ENCODE assay signal across 17 cellular contexts in the genomic region with DNA sequence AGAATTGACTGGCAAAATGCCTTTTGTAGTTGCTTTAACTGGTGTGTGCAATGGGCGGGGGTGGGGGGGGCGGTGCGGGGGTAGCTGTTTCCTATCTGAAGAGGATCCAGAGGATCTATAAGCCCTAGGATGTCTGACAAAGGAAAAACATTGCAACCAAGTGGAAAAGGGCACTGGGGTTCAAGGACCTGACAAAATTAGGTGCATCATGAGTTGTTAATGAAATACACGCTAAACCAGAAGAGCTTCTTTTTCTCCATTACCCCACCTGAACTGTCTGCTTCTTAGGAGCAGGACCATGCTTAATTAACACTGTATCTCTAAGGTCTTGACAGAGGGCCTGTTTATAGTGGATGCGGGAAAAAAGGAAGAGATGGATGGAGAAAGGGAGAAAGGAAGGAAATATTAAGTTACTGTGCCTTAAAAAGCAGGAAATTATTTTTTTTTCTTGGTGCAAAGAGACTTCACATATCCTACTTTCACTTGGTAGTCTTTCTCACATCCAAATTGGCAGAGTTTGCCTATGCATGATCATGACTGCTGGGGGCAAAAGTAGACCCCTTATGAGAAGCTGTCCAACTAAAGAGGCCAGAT. TPM values are rescaled to one million over a fixed set of nuclear protein-coding genes. Genes with fewer than 3 reads are reported as not detected.
DNase-seq lines count a peak whose midpoint lies in the region; ATAC-seq and TF ChIP-seq lines count a peak whose summit lies in the region.
"Had no signal": no experiment of that assay in that cellular context is flagged by ENCODE, and none has a peak within 500 bp of the region (broad histone marks: within the 10 kb centered on the region; RNA-seq: fewer than 3 reads in every experiment).

No MANE protein-coding gene starts in this region.

- H3K4me3 Mint-ChIP-seq in mesothelial cell of epicardium, result peak overlapping the region; percentile 96
- no peak overlapping the region for H3K4me3 Mint-ChIP-seq in effector memory CD8-positive, alpha-beta T cell
- H3K4me3 Mint-ChIP-seq: activated CD4-positive, alpha-beta T cell treated with anti-CD3 and anti-CD28 coated beads, Interleukin-2, amount 10 ng/mL, durations not matched to agents 7 days and 5 days; IgD-negative memory B cell had no signal

- H3K36me3 Mint-ChIP-seq in mesothelial cell of epicardium, result peaks cover 15% of the 10 kb centered on the region
- H3K36me3 Mint-ChIP-seq in effector memory CD8-positive, alpha-beta T cell (ENCODE audit: insufficient read depth), result no peaks in the 10 kb centered on the region
- H3K36me3 Mint-ChIP-seq: IgD-negative memory B cell had no signal

- TF ChIP-seq EP300 in transverse colon (IDR thresholded peaks at IDR 0.05; ENCODE audit: low read depth), result no peak

- peaks cover 72% of the 10 kb centered on the region for H3K4me1 Mint-ChIP-seq in mesothelial cell of epicardium
- H3K4me1 Mint-ChIP-seq in effector memory CD8-positive, alpha-beta T cell (ENCODE audit: low read depth in 2 of 2), result peaks cover 9 to 13% of the 10 kb centered on the region in 2 donors

- TF ChIP-seq CTCF in mammary epithelial cell (conservative IDR thresholded peaks at IDR 0.05 in 1 of 2, IDR thresholded peaks at IDR 0.05 in 1 of 2; ENCODE audit: extremely low read depth in 1 of 2, insufficient read depth in 1 of 2, low read depth in 1 of 2, low read length in 2 of 2), result no peak
- no peak for TF ChIP-seq CTCF in mesothelial cell of epicardium (IDR thresholded peaks at IDR 0.05; ENCODE audit: unreplicated experiment)
- TF ChIP-seq CTCF in transverse colon (IDR thresholded peaks at IDR 0.05), result no peak

- no TSS peak for BruUV-seq in mammary epithelial cell (replicated peaks; lab: Mats Ljungman, UMichigan)

- H3K27ac Mint-ChIP-seq in mesothelial cell of epicardium, result peak overlapping the region; percentile 58
- no peak overlapping the region for H3K27ac Mint-ChIP-seq in effector memory CD8-positive, alpha-beta T cell
- H3K27ac Mint-ChIP-seq: activated CD4-positive, alpha-beta T cell treated with anti-CD3 and anti-CD28 coated beads, Interleukin-2, amount 10 ng/mL, durations not matched to agents 7 days and 5 days; IgD-negative memory B cell had no signal

- no peak for TF ChIP-seq POLR2A in transverse colon (IDR thresholded peaks at IDR 0.05)

- H4K20me1 ChIP-seq in mammary epithelial cell (ENCODE audit: insufficient read depth, low read length), result no peaks in the 10 kb centered on the region

- peaks cover 57% of the 10 kb centered on the region for H3K4me1 ChIP-seq in mammary epithelial cell (ENCODE audit: insufficient read depth, low read length)
- peaks cover 26 to 74% (median 51%) of the 10 kb centered on the region in 4 donors for H3K4me1 ChIP-seq in transverse colon

- in situ Hi-C loops in mammary epithelial cell (cut with MboI; ENCODE audit: low sequenced_read_pairs in 2 of 2), result loop anchor here (10.0 to 25.0 kb wide), 4 partner anchors 130 to 752 kb away; no protein-coding TSS in a partner anchor
- in situ Hi-C loops in transverse colon (cut with MboI; ENCODE audit: low pct_ligation_motif_present in 1 of 4, low pct_unique_long_range_greater_than_20kb in 1 of 4, low sequenced_read_pairs in 3 of 4), result loop anchor here in 3 of 4 donors (10.0 to 25.0 kb wide), 4 partner anchors 295 to 895 kb away; partner anchors contain the start of gene MMADHC (in 1 of the 3)

- H3K4me3 ChIP-seq in mammary epithelial cell (replicated peaks in 1 of 3; ENCODE audit: insufficient read depth in 1 of 3, low read depth in 2 of 3, low read length in 3 of 3) (peak overlapping the region; percentile 4 to 93 (median 85)), transverse colon (peak overlapping the region in 1 of 4 donors; percentile 58)
- H3K4me3 ChIP-seq: HAP-1, left lung had no signal

- no peaks in the 10 kb centered on the region for H3K9me3 Mint-ChIP-seq in mesothelial cell of epicardium
- H3K9me3 Mint-ChIP-seq in effector memory CD8-positive, alpha-beta T cell, result peaks cover 0 to 7% of the 10 kb centered on the region in 2 donors
- H3K9me3 Mint-ChIP-seq: activated CD4-positive, alpha-beta T cell treated with anti-CD3 and anti-CD28 coated beads, Interleukin-2, amount 10 ng/mL, durations not matched to agents 7 days and 5 days had no signal

- no peaks in the 10 kb centered on the region for H3K27me3 ChIP-seq in mammary epithelial cell (ENCODE audit: insufficient read depth, low read length)
- H3K27me3 ChIP-seq in transverse colon, result no peaks in the 10 kb centered on the region

- H3K4me2 ChIP-seq in mammary epithelial cell (ENCODE audit: insufficient read depth, low read depth, low read length), result peak overlapping the region; percentile 81

- H2AFZ ChIP-seq in mammary epithelial cell (ENCODE audit: low read depth, low read length), result no peak overlapping the region

- H3K79me2 ChIP-seq in mammary epithelial cell (ENCODE audit: insufficient read depth, low read length), result peaks cover 91% of the 10 kb centered on the region

- 96% methylated on average over 2 of the region's 5 CpGs for WGBS in mammary epithelial cell (ENCODE audit: low coverage, missing lambda C conversion rate)
- WGBS in transverse colon (ENCODE audit: low coverage in 1 of 2), 2 donors, result 73 to 100% methylated on average over 2 to 5 of the region's 5 CpGs

- no peaks in the 10 kb centered on the region for H3K27me3 Mint-ChIP-seq in mesothelial cell of epicardium (ENCODE audit: low read depth)
- H3K27me3 Mint-ChIP-seq in effector memory CD8-positive, alpha-beta T cell, result peaks cover 25 to 35% of the 10 kb centered on the region in 2 donors

- H3K9ac ChIP-seq in mammary epithelial cell (ENCODE audit: insufficient read depth, low read length), result peak overlapping the region; percentile 66

- H3K9me3 ChIP-seq in mammary epithelial cell (replicated peaks; ENCODE audit: insufficient read depth, low read length) (no peaks in the 10 kb centered on the region), transverse colon (no peaks in the 10 kb centered on the region)
- H3K9me3 ChIP-seq: HAP-1, left lung had no signal

- CTCF ChIA-PET in mammary epithelial cell (lab: Charles Lee; ENCODE audit: low non-redundant PET), result no interaction called here

- DNase-seq in HT-29 (ENCODE audit: low spot score) (peak; percentile 43), mammary epithelial cell (no peak), mesothelial cell of epicardium (ENCODE audit: low spot score in 2 of 2, unreplicated experiment in 2 of 2) (no peak), transverse colon (no peak), 8988T (no peak), islet precursor cell (no peak)
- DNase-seq in effector memory CD8-positive, alpha-beta T cell, result no peak
- DNase-seq: activated CD4-positive, alpha-beta T cell treated with anti-CD3 and anti-CD28 coated beads, Interleukin-2, amount 10 ng/mL, durations not matched to agents 7 days and 5 days; activated effector memory CD4-positive, alpha-beta T cell treated with Interleukin-2 at 50 U/mL for 16 hours; left lung; NCI-H187; occipital lobe; stimulated activated CD4-positive, alpha-beta T cell treated with anti-CD3 and anti-CD28 coated beads, Interleukin-2, amount 100 ng/mL, for 24 hours; stimulated activated naive CD4-positive, alpha-beta T cell; T-helper 1 cell had no signal

- H3K36me3 ChIP-seq in mammary epithelial cell (ENCODE audit: insufficient read depth, low read length), result peaks cover 1% of the 10 kb centered on the region
- H3K36me3 ChIP-seq in transverse colon, result peaks cover 0 to 3% (median 0%) of the 10 kb centered on the region in 4 donors
- H3K36me3 ChIP-seq: HAP-1, left lung had no signal

- intact Hi-C loops in mammary epithelial cell (cut with micrococcal nuclease), result loop anchor here (1.0 to 2.0 kb wide), 2 partner anchors 340 to 756 kb away; no protein-coding TSS in a partner anchor
- intact Hi-C loops in transverse colon (cut with DNase I; ENCODE audit: low total_unique reads), result no loop called here

- H3K27ac ChIP-seq in mammary epithelial cell (ENCODE audit: insufficient read depth, low read depth, low read length) (peak overlapping the region; percentile 100), transverse colon (peak overlapping the region; percentile 93 to 96 (median 96))
- H3K27ac ChIP-seq: left lung had no signal

- ATAC-seq in effector memory CD8-positive, alpha-beta T cell (replicated peaks), result no peak
- ATAC-seq: left lung had no signal

- dilution Hi-C loops in mammary epithelial cell (cut with HindIII; ENCODE audit: low sequenced_read_pairs), result loop anchor here (5.0 kb wide), 1 partner anchor 50 kb away; no protein-coding TSS in a partner anchor

RNA-seq across cellular contexts. Expression of gene RND3, which starts 4.7 kb away (rescaled TPM):
- total RNA-seq in HT-29 (2014; rRNA removed; shearing (Covaris generic)), result 48.0 and 63.4 TPM in 2 replicates
- total RNA-seq in mammary epithelial cell (100 to 1,000 TPM; 146 to 178 TPM), mesothelial cell of epicardium (140 to 145 TPM (median 144 TPM) in 3 replicates), transverse colon (10 to 100 TPM; 16.5 to 54.6 (median 46.1) TPM)
- polyA plus RNA-seq in mammary epithelial cell, result 28.6 TPM
- polyA minus RNA-seq in mammary epithelial cell, result 243 TPM
- total RNA-seq: activated CD4-positive, alpha-beta T cell treated with anti-CD3 and anti-CD28 coated beads, Interleukin-2, amount 10 ng/mL, durations not matched to agents 7 days and 5 days had no signal
- polyA plus RNA-seq: IgD-negative memory B cell had no signal
